8 cellular contexts compared by ENCODE assay signal in genomic region chr20:8601542-8601912, GRCh38.
A peak's percentile ranks its signal among the peaks of the same experiment; 100 is the strongest.
DNase-seq lines count a peak whose midpoint lies in the region; ATAC-seq and TF ChIP-seq lines count a peak whose summit lies in the region.

No MANE protein-coding gene starts in this region.

- no peaks in the 10 kb centered on the region for H3K4me1 ChIP-seq in mesendoderm (ENCODE audit: control insufficient read depth, low read depth, low read length)

- no peak overlapping the region for H2BK5ac ChIP-seq in mesendoderm (ENCODE audit: low read length)

- H3K9ac ChIP-seq in mesendoderm (ENCODE audit: low read length): no peak overlapping the region

- no peak overlapping the region for H3K27ac ChIP-seq in mesendoderm (ENCODE audit: low read depth, low read length)

- no peak overlapping the region for H3K18ac ChIP-seq in mesendoderm (ENCODE audit: low read length)

- H3K4me3 ChIP-seq in epithelial cell of esophagus (ENCODE audit: low read length): no peak overlapping the region
- no peak overlapping the region for H3K4me3 ChIP-seq in mesendoderm (ENCODE audit: low read length)

- H2BK15ac ChIP-seq in mesendoderm (replicated peaks; ENCODE audit: low read depth): no peak overlapping the region

- in situ Hi-C loops in G401 (cut with HindIII; ENCODE audit: low sequenced_read_pairs): no loop called here

- DNase-seq in G401 (ENCODE audit: low spot score) (peak; percentile 9), GM20000 (ENCODE audit: low spot score) (peak; percentile 38), epithelial cell of esophagus (ENCODE audit: low read depth) (peak; percentile 14), T-helper 9 cell (no peak), activated gamma-delta T cell (lab: John Stamatoyannopoulos, UW) (no peak), mesendoderm (no peak), SKM-1 (lab: John Stamatoyannopoulos, UW; ENCODE audit: unreplicated experiment) (no peak)

- peak; percentile 89 for ATAC-seq in HG03460 (IDR thresholded peaks at IDR 0.05; ENCODE audit: unreplicated experiment)

- H3K4me2 ChIP-seq in mesendoderm (ENCODE audit: low read length): no peak overlapping the region

- no peaks in the 10 kb centered on the region for H3K79me2 ChIP-seq in mesendoderm (ENCODE audit: control insufficient read depth, insufficient read depth, low read length)

- no peak overlapping the region for H2AK5ac ChIP-seq in mesendoderm (ENCODE audit: low read length)

- H3K79me1 ChIP-seq in mesendoderm (ENCODE audit: low read length): no peaks in the 10 kb centered on the region

- no peak overlapping the region for H2BK120ac ChIP-seq in mesendoderm (ENCODE audit: low read depth, low read length)

- no peak overlapping the region for H3K56ac ChIP-seq in mesendoderm (ENCODE audit: low read length)

- WGBS in mesendoderm (ENCODE audit: extremely low coverage, insufficient coverage, low lambda C conversion rate): no CpG with 5 or more reads among the region's 1 CpG

- no peak overlapping the region for H3K23ac ChIP-seq in mesendoderm (ENCODE audit: low read length)

- TF ChIP-seq CTCF in GM20000 (IDR thresholded peaks at IDR 0.05; ENCODE audit: extremely low read depth, missing control alignments) (no peak), epithelial cell of esophagus (IDR thresholded peaks at IDR 0.05; ENCODE audit: insufficient read depth, low read depth, low read length, missing control alignments) (no peak)

- no peak overlapping the region for H4K8ac ChIP-seq in mesendoderm (ENCODE audit: low read depth, low read length)

- no peak overlapping the region for H3K4ac ChIP-seq in mesendoderm (ENCODE audit: low read depth, low read length)

- no peaks in the 10 kb centered on the region for H3K27me3 ChIP-seq in mesendoderm (ENCODE audit: insufficient read depth, low read length, poor library complexity)

- no peaks in the 10 kb centered on the region for H3K36me3 ChIP-seq in mesendoderm (ENCODE audit: control insufficient read depth, insufficient read depth, low read length)

- H4K5ac ChIP-seq in mesendoderm (ENCODE audit: low read length): no peak overlapping the region

Comparison
In these comparisons a context has a peak if more than half of its experiments do, and no peak if none do; other contexts are left out.
1. DNase-seq: peak in G401 (single experiment), GM20000 (single experiment) and epithelial cell of esophagus (single experiment); none in T-helper 9 cell (single experiment), activated gamma-delta T cell (single experiment), mesendoderm (single experiment) and SKM-1 (single experiment).